In genomic region chr14:93033983-93034670, GRCh38 we compare ENCODE assay signal across 8 cellular contexts.
DNase-seq lines count a peak whose midpoint lies in the region; ATAC-seq and TF ChIP-seq lines count a peak whose summit lies in the region.

No MANE protein-coding gene starts in this region.

- H3K27ac ChIP-seq in suprapubic skin = no peak overlapping the region

- H3K27ac Mint-ChIP-seq in endothelial cell (ENCODE audit: unreplicated experiment) (no peak overlapping the region), progenitor cell of endocrine pancreas (no peak overlapping the region)

- no peak for TF ChIP-seq EP300 in suprapubic skin (IDR thresholded peaks at IDR 0.05)

- H3K9me3 Mint-ChIP-seq in endothelial cell (ENCODE audit: unreplicated experiment) = no peaks in the 10 kb centered on the region
- H3K9me3 Mint-ChIP-seq in progenitor cell of endocrine pancreas (ENCODE audit: low read depth) = no peaks in the 10 kb centered on the region

- H3K27me3 Mint-ChIP-seq in endothelial cell (ENCODE audit: unreplicated experiment) = peaks cover 2% of the 10 kb centered on the region
- H3K27me3 Mint-ChIP-seq in progenitor cell of endocrine pancreas = no peaks in the 10 kb centered on the region

- H3K36me3 Mint-ChIP-seq in endothelial cell (ENCODE audit: low read depth, unreplicated experiment) = peaks cover 4% of the 10 kb centered on the region
- H3K36me3 Mint-ChIP-seq in progenitor cell of endocrine pancreas (ENCODE audit: insufficient read depth) = no peaks in the 10 kb centered on the region

- peaks cover 6% of the 10 kb centered on the region for H3K4me1 Mint-ChIP-seq in endothelial cell (ENCODE audit: unreplicated experiment)
- H3K4me1 Mint-ChIP-seq in progenitor cell of endocrine pancreas (ENCODE audit: low read depth) = peaks cover 36% of the 10 kb centered on the region

- TF ChIP-seq CTCF in endothelial cell (IDR thresholded peaks at IDR 0.05; ENCODE audit: unreplicated experiment) = peak; percentile 18
- peak; percentile 36 for TF ChIP-seq CTCF in progenitor cell of endocrine pancreas (IDR thresholded peaks at IDR 0.05; ENCODE audit: unreplicated experiment)
- TF ChIP-seq CTCF in suprapubic skin (IDR thresholded peaks at IDR 0.05) = no peak

- peaks cover 45% of the 10 kb centered on the region for H3K4me1 ChIP-seq in suprapubic skin

- peak; percentile 21 for DNase-seq in activated CD4-positive, alpha-beta T cell treated with anti-CD3 and anti-CD28 coated beads, Interleukin-2, amount 50 U/mL, for 1 hour
- peak; percentile 45 for DNase-seq in endothelial cell (ENCODE audit: low spot score)
- DNase-seq in progenitor cell of endocrine pancreas (ENCODE audit: low spot score, unreplicated experiment) = no peak
- no peak for DNase-seq in DMS79 treated with DMSO at 0.1 percent for 48 hours (lab: John Stamatoyannopoulos, UW)
- DNase-seq in glomerular visceral epithelial cell (ENCODE audit: extremely low spot score) = no peak
- DNase-seq in suprapubic skin (ENCODE audit: low spot score in 2 of 2) = no peak

- H3K36me3 ChIP-seq in suprapubic skin = no peaks in the 10 kb centered on the region

- no peak for TF ChIP-seq POLR2A in suprapubic skin (IDR thresholded peaks at IDR 0.05)

- ATAC-seq in GM18870 (IDR thresholded peaks at IDR 0.05; ENCODE audit: unreplicated experiment) = peak; percentile 61
- ATAC-seq in HG03139 (IDR thresholded peaks at IDR 0.05; ENCODE audit: unreplicated experiment) = peak; percentile 67

- H3K4me3 Mint-ChIP-seq in endothelial cell (ENCODE audit: unreplicated experiment) (no peak overlapping the region), progenitor cell of endocrine pancreas (ENCODE audit: low read depth) (no peak overlapping the region)

- H3K9me3 ChIP-seq in suprapubic skin = no peaks in the 10 kb centered on the region

- no peaks in the 10 kb centered on the region for H3K27me3 ChIP-seq in suprapubic skin

- no peak overlapping the region for H3K4me3 ChIP-seq in suprapubic skin

- 87% methylated on average over 5 of the region's 7 CpGs for WGBS in suprapubic skin

Comparison
In these comparisons a context has a peak if more than half of its experiments do, and no peak if none do; other contexts are left out.
1. DNase-seq: peak in activated CD4-positive, alpha-beta T cell treated with anti-CD3 and anti-CD28 coated beads, Interleukin-2, amount 50 U/mL, for 1 hour (single experiment) and endothelial cell (single experiment); none in progenitor cell of endocrine pancreas (single experiment), DMS79 treated with DMSO at 0.1 percent for 48 hours (single experiment), glomerular visceral epithelial cell (single experiment) and suprapubic skin (0 of 2).
2. CTCF ChIP-seq: peak in endothelial cell (single experiment) and progenitor cell of endocrine pancreas (single experiment); none in suprapubic skin (0 of 2).